In the genomic region with DNA sequence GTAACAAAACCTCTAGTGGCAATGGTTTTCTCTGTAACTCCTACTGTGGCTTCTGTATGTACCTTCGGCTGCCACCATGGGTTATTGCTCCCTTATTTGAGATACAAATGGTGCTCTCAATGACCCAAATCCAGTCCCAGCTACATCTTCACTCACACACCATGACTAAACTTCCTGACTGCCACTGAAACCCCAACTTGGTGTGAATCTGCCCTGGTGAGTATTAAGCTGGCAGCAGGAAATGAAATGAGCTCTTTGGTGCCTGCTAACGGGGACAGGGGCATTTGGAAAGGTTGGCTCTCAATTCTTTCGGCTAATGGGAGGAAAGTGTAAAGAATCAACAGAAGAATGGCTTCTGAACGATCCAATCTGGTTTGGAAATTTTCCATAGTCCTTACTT, we compare ENCODE assay signal across 13 cellular contexts. TPM values are rescaled to one million over a fixed set of nuclear protein-coding genes. Genes with fewer than 3 reads are reported as not detected.
DNase-seq lines count a peak whose midpoint lies in the region; ATAC-seq and TF ChIP-seq lines count a peak whose summit lies in the region.
"Had no signal": no experiment of that assay in that cellular context is flagged by ENCODE, and none has a peak within 500 bp of the region (broad histone marks: within the 10 kb centered on the region; RNA-seq: fewer than 3 reads in every experiment).

No MANE protein-coding gene starts in this region.

- no peaks in the 10 kb centered on the region for H3K27me3 ChIP-seq in parathyroid adenoma (ENCODE audit: control insufficient read depth, insufficient read depth, low read length)

- H3K4me1 Mint-ChIP-seq in activated naive CD8-positive, alpha-beta T cell treated with anti-CD3 and anti-CD28 coated beads, Interleukin-2, amount 10 ng/mL, durations not matched to agents 7 days and 5 days, result peaks cover 22% of the 10 kb centered on the region
- H3K4me1 Mint-ChIP-seq: nephron had no signal

- H3K27me3 Mint-ChIP-seq in activated naive CD8-positive, alpha-beta T cell treated with anti-CD3 and anti-CD28 coated beads, Interleukin-2, amount 10 ng/mL, durations not matched to agents 7 days and 5 days, result no peaks in the 10 kb centered on the region

- peaks cover 3% of the 10 kb centered on the region for H3K79me2 ChIP-seq in parathyroid adenoma

- H3K27ac ChIP-seq in parathyroid adenoma, result peak overlapping the region; percentile 98
- H3K27ac ChIP-seq: 22Rv1 had no signal

- H3K4me3 ChIP-seq in parathyroid adenoma (ENCODE audit: low read depth, low read length), result peak overlapping the region; percentile 37

- TF ChIP-seq CTCF in parathyroid adenoma (IDR thresholded peaks at IDR 0.05), result no peak

- peak; percentile 52 for ATAC-seq in activated naive CD8-positive, alpha-beta T cell treated with anti-CD3 and anti-CD28 coated beads, Interleukin-2, amount 10 ng/mL, durations not matched to agents 7 days and 5 days (ENCODE audit: low read depth)
- ATAC-seq: HCT116 had no signal

- H3K36me3 Mint-ChIP-seq in activated naive CD8-positive, alpha-beta T cell treated with anti-CD3 and anti-CD28 coated beads, Interleukin-2, amount 10 ng/mL, durations not matched to agents 7 days and 5 days, result peaks cover 54% of the 10 kb centered on the region

- DNase-seq in NCI-H2107 treated with DMSO at 0.1 percent for 48 hours (lab: John Stamatoyannopoulos, UW; ENCODE audit: unreplicated experiment) (peak; percentile 59), NCI-H2107 (lab: John Stamatoyannopoulos, UW) (no peak), T-helper 22 cell (ENCODE audit: low read depth) (peak; percentile 42), NCI-H226 (no peak), DMS153 treated with DMSO at 0.1 percent for 48 hours (lab: John Stamatoyannopoulos, UW; ENCODE audit: unreplicated experiment) (no peak), DMS114 treated with DMSO at 0.1 percent for 48 hours (lab: John Stamatoyannopoulos, UW; ENCODE audit: unreplicated experiment) (no peak)
- DNase-seq in activated naive CD8-positive, alpha-beta T cell treated with anti-CD3 and anti-CD28 coated beads, Interleukin-2, amount 10 ng/mL, durations not matched to agents 7 days and 5 days, result no peak
- DNase-seq: DMS153, NCI-H187 had no signal

- H3K9ac ChIP-seq in parathyroid adenoma, result no peak overlapping the region

- peak overlapping the region; percentile 78 for H3K4me2 ChIP-seq in parathyroid adenoma (ENCODE audit: low read length)

- POLR2A ChIA-PET in activated naive CD8-positive, alpha-beta T cell treated with anti-CD3 and anti-CD28 coated beads, Interleukin-2, amount 10 ng/mL, durations not matched to agents 7 days and 5 days (lab: Charles Lee), result interaction anchor here (1.4 to 1.8 kb wide), 2 partner anchors 19 to 73 kb away, joined by 5 to 7 read pairs; a partner anchor contains a TSS

- no peak overlapping the region for H3K4me3 Mint-ChIP-seq in activated naive CD8-positive, alpha-beta T cell treated with anti-CD3 and anti-CD28 coated beads, Interleukin-2, amount 10 ng/mL, durations not matched to agents 7 days and 5 days
- H3K4me3 Mint-ChIP-seq: nephron had no signal

- no peaks in the 10 kb centered on the region for H3K9me3 Mint-ChIP-seq in activated naive CD8-positive, alpha-beta T cell treated with anti-CD3 and anti-CD28 coated beads, Interleukin-2, amount 10 ng/mL, durations not matched to agents 7 days and 5 days
- H3K9me3 Mint-ChIP-seq: nephron had no signal

- H3K9me3 ChIP-seq in parathyroid adenoma (ENCODE audit: control insufficient read depth, low read length), result no peaks in the 10 kb centered on the region

- H3K36me3 ChIP-seq in parathyroid adenoma (ENCODE audit: control insufficient read depth, insufficient read depth, low read length), result no peaks in the 10 kb centered on the region

- peak overlapping the region; percentile 57 for H3K27ac Mint-ChIP-seq in activated naive CD8-positive, alpha-beta T cell treated with anti-CD3 and anti-CD28 coated beads, Interleukin-2, amount 10 ng/mL, durations not matched to agents 7 days and 5 days
- H3K27ac Mint-ChIP-seq: nephron had no signal

- H2AFZ ChIP-seq in parathyroid adenoma, result peak overlapping the region; percentile 42

- peaks cover 36% of the 10 kb centered on the region for H3K4me1 ChIP-seq in parathyroid adenoma

RNA-seq across cellular contexts. Expression of a gene that starts 7.5 kb away (rescaled TPM):
- 10 to 100 TPM; 45.9 to 48.5 TPM for total RNA-seq in activated naive CD8-positive, alpha-beta T cell treated with anti-CD3 and anti-CD28 coated beads, Interleukin-2, amount 10 ng/mL, durations not matched to agents 7 days and 5 days

RNA-seq across cellular contexts. Expression of a gene that starts 37.3 kb away (rescaled TPM):
- 10 to 100 TPM; 49.6 to 60.6 TPM for total RNA-seq in activated naive CD8-positive, alpha-beta T cell treated with anti-CD3 and anti-CD28 coated beads, Interleukin-2, amount 10 ng/mL, durations not matched to agents 7 days and 5 days

RNA-seq across cellular contexts. Expression of a gene that starts 48.7 kb away (rescaled TPM):
- 10 to 100 TPM; 47.0 to 57.2 TPM for total RNA-seq in activated naive CD8-positive, alpha-beta T cell treated with anti-CD3 and anti-CD28 coated beads, Interleukin-2, amount 10 ng/mL, durations not matched to agents 7 days and 5 days

Comparison
In these comparisons a context has a peak if more than half of its experiments do, and no peak if none do; other contexts are left out.
1. DNase-seq: peak in NCI-H2107 treated with DMSO at 0.1 percent for 48 hours (single experiment) and T-helper 22 cell (single experiment); none in NCI-H2107 (single experiment), activated naive CD8-positive, alpha-beta T cell treated with anti-CD3 and anti-CD28 coated beads, Interleukin-2, amount 10 ng/mL, durations not matched to agents 7 days and 5 days (single experiment), NCI-H226 (single experiment), DMS153 treated with DMSO at 0.1 percent for 48 hours (single experiment) and DMS114 treated with DMSO at 0.1 percent for 48 hours (single experiment).